Comparison of ENCODE assay signal across 20 cellular contexts in genomic region chr11:45766469-45766868, GRCh38. TPM values are rescaled to one million over a fixed set of nuclear protein-coding genes. Genes with fewer than 3 reads are reported as not detected.
A peak's percentile ranks its signal among the peaks of the same experiment; 100 is the strongest.
DNase-seq lines count a peak whose midpoint lies in the region; ATAC-seq, FAIRE-seq and TF ChIP-seq lines count a peak whose summit lies in the region.
"Had no signal": no experiment of that assay in that cellular context is flagged by ENCODE, and none has a peak within 500 bp of the region (broad histone marks: within the 10 kb centered on the region; RNA-seq: fewer than 3 reads in every experiment).

No MANE protein-coding gene starts in this region.

- ATAC-seq in Right ventricle myocardium inferior (peak; percentile 61), GM21528 (IDR thresholded peaks at IDR 0.05; ENCODE audit: low FRiP score, unreplicated experiment) (no peak)
- ATAC-seq: CD8-positive, alpha-beta T cell had no signal

- H3K36me3 Mint-ChIP-seq in type B pancreatic cell: no peaks in the 10 kb centered on the region
- H3K36me3 Mint-ChIP-seq: CD8-positive, alpha-beta T cell had no signal

- no peaks in the 10 kb centered on the region for H3K36me3 ChIP-seq in bronchial epithelial cell (ENCODE audit: control insufficient read depth, insufficient read depth, low read length)
- H3K36me3 ChIP-seq: BLaER1 treated with 17β-estradiol and CSF1 and Interleukin-3, amounts not matched to agents 10 nM and 100 nM had no signal

- peak; percentile 58 for FAIRE-seq in bronchial epithelial cell (lab: Jason Lieb, UNC)
- FAIRE-seq: GM12891, GM19239, H54, HTR-8/SVneo had no signal

- intact Hi-C loops in Right ventricle myocardium inferior (cut with DNase I) (no loop called here), cardiac septum (cut with DNase I) (no loop called here)

- H3K9me3 Mint-ChIP-seq in type B pancreatic cell: no peaks in the 10 kb centered on the region
- H3K9me3 Mint-ChIP-seq: CD8-positive, alpha-beta T cell had no signal

- no peak for TF ChIP-seq CTCF in bronchial epithelial cell (IDR thresholded peaks at IDR 0.05; ENCODE audit: insufficient read depth, low read length, severe bottlenecking)
- TF ChIP-seq CTCF in type B pancreatic cell (conservative IDR thresholded peaks at IDR 0.05): no peak

- H3K4me1 Mint-ChIP-seq in type B pancreatic cell (ENCODE audit: unreplicated experiment): peaks cover 3% of the 10 kb centered on the region

- H3K4me3 ChIP-seq in bronchial epithelial cell (ENCODE audit: low read depth, low read length): no peak overlapping the region
- H3K4me3 ChIP-seq: BLaER1 treated with 17β-estradiol and CSF1 and Interleukin-3, amounts not matched to agents 10 nM and 100 nM; GM23248 had no signal

- H3K27me3 ChIP-seq in bronchial epithelial cell (ENCODE audit: control insufficient read depth, insufficient read depth, low read length): no peaks in the 10 kb centered on the region
- H3K27me3 ChIP-seq: BLaER1 treated with 17β-estradiol and CSF1 and Interleukin-3, amounts not matched to agents 10 nM and 100 nM had no signal

- peaks cover 37% of the 10 kb centered on the region for H3K27me3 Mint-ChIP-seq in type B pancreatic cell

- no peak for DNase-seq in Right ventricle myocardium inferior (ENCODE audit: missing footprints)
- no peak for DNase-seq in cardiac septum (ENCODE audit: low spot score)
- DNase-seq in bronchial epithelial cell (ENCODE audit: low read depth): no peak
- peak; percentile 55 for DNase-seq in mesenteric fat pad (ENCODE audit: low spot score)
- DNase-seq in type B pancreatic cell (ENCODE audit: extremely low spot score, unreplicated experiment): peak; percentile 47
- no peak for DNase-seq in retina
- DNase-seq: 8988T; Calu3; CD8-positive, alpha-beta T cell; DMS79 treated with DMSO at 0.1 percent for 48 hours; GM23248; HCEC 1CT; IMR-90 had no signal

- no peak overlapping the region for H3K4me3 Mint-ChIP-seq in type B pancreatic cell
- H3K4me3 Mint-ChIP-seq: B cell; CD8-positive, alpha-beta T cell had no signal

- no peak overlapping the region for H3K27ac Mint-ChIP-seq in type B pancreatic cell
- H3K27ac Mint-ChIP-seq: B cell; CD8-positive, alpha-beta T cell had no signal

RNA-seq across cellular contexts. Expression of gene SLC35C1, which starts 38.5 kb away (rescaled TPM):
- total RNA-seq in Right ventricle myocardium inferior (6.0 TPM), cardiac septum (7.5 TPM), bronchial epithelial cell (7.6 and 9.5 TPM in 2 replicates), mesenteric fat pad (81.0 TPM), type B pancreatic cell (ENCODE audit: low replicate concordance) (19.5 and 26.0 TPM in 2 replicates)

Comparison
In these comparisons a context has a peak if more than half of its experiments do, and no peak if none do; other contexts are left out.
1. DNase-seq: peak in mesenteric fat pad (single experiment) and type B pancreatic cell (single experiment); none in Right ventricle myocardium inferior (single experiment), cardiac septum (single experiment), bronchial epithelial cell (single experiment) and retina (single experiment).